Comparison of ENCODE assay signal across 12 cellular contexts in genomic region chr6:135861189-135861588, GRCh38. TPM values are rescaled to one million over a fixed set of nuclear protein-coding genes. Genes with fewer than 3 reads are reported as not detected.
DNase-seq lines count a peak whose midpoint lies in the region; ATAC-seq, FAIRE-seq and TF ChIP-seq lines count a peak whose summit lies in the region.
"Had no signal": no experiment of that assay in that cellular context is flagged by ENCODE, and none has a peak within 500 bp of the region (broad histone marks: within the 10 kb centered on the region; RNA-seq: fewer than 3 reads in every experiment).

No MANE protein-coding gene starts in this region.

- TF ChIP-seq CTCF in esophagus muscularis mucosa (IDR thresholded peaks at IDR 0.05) = no peak

- no peak overlapping the region for H3K4me3 ChIP-seq in esophagus muscularis mucosa

- intact Hi-C loops in Right ventricle myocardium superior (cut with DNase I) = no loop called here
- intact Hi-C loops in esophagus muscularis mucosa (cut with DNase I) = no loop called here

- H3K9me3 ChIP-seq in esophagus muscularis mucosa = no peaks in the 10 kb centered on the region

- H3K36me3 ChIP-seq in esophagus muscularis mucosa = no peaks in the 10 kb centered on the region

- FAIRE-seq in endometrium (lab: Jason Lieb, UNC) = peak; percentile 77

- DNase-seq in GF-D8 (lab: John Stamatoyannopoulos, UW) (no peak), Right ventricle myocardium superior (no peak), esophagus muscularis mucosa (ENCODE audit: extremely low spot score) (no peak)
- no peak for DNase-seq in activated CD4-positive, alpha-beta T cell treated with anti-CD3 and anti-CD28 coated beads for 1 hour
- DNase-seq: midbrain, NCI-H1105, T-helper 9 cell had no signal

- WGBS in esophagus muscularis mucosa = 90% methylated on average over 1 of the region's 1 CpG

- TF ChIP-seq EP300 in esophagus muscularis mucosa (IDR thresholded peaks at IDR 0.05) = no peak

- H3K27me3 ChIP-seq in esophagus muscularis mucosa = no peaks in the 10 kb centered on the region

- H3K4me1 ChIP-seq in esophagus muscularis mucosa = no peaks in the 10 kb centered on the region

- ATAC-seq in GM18517 (IDR thresholded peaks at IDR 0.05; ENCODE audit: unreplicated experiment) (peak; percentile 84), GM21717 (IDR thresholded peaks at IDR 0.05; ENCODE audit: unreplicated experiment) (peak; percentile 72), HG03354 (IDR thresholded peaks at IDR 0.05; ENCODE audit: poor library complexity, severe bottlenecking, unreplicated experiment) (peak; percentile 83), Right ventricle myocardium superior (ENCODE audit: poor library complexity) (no peak)

- H3K27ac ChIP-seq in esophagus muscularis mucosa (replicated peaks in 1 of 4) = no peak overlapping the region
- H3K27ac ChIP-seq: RWPE1 had no signal

- TF ChIP-seq POLR2A in esophagus muscularis mucosa (IDR thresholded peaks at IDR 0.05; ENCODE audit: low read depth) = no peak

RNA-seq across cellular contexts. Expression of gene PDE7B, which starts 9.7 kb away (rescaled TPM):
- 18.6 TPM for total RNA-seq in Right ventricle myocardium superior
- total RNA-seq in esophagus muscularis mucosa = 10 to 100 TPM in 2 of 4 donors, 1 to 10 TPM in 2; 3.4 to 15.4 (median 9.3) TPM
